Comparison of ENCODE assay signal across 16 cellular contexts in genomic region chr2:104321800-104322164, GRCh38.
DNase-seq lines count a peak whose midpoint lies in the region; ATAC-seq and TF ChIP-seq lines count a peak whose summit lies in the region.
"Had no signal": no experiment of that assay in that cellular context is flagged by ENCODE, and none has a peak within 500 bp of the region (broad histone marks: within the 10 kb centered on the region; RNA-seq: fewer than 3 reads in every experiment).

No MANE protein-coding gene starts in this region.

- H3K4me1 Mint-ChIP-seq in nephron progenitor cell, result peaks cover 32% of the 10 kb centered on the region
- H3K4me1 Mint-ChIP-seq: CD14-positive monocyte had no signal

- no peaks in the 10 kb centered on the region for H3K9me3 Mint-ChIP-seq in nephron progenitor cell

- H3K27ac Mint-ChIP-seq in nephron progenitor cell, result peak overlapping the region; percentile 35
- H3K27ac Mint-ChIP-seq: CD14-positive monocyte had no signal

- peak overlapping the region; percentile 47 for H3K4me2 ChIP-seq in smooth muscle cell
- H3K4me2 ChIP-seq: KMS-11 had no signal

- no peaks in the 10 kb centered on the region for H3K36me3 Mint-ChIP-seq in nephron progenitor cell (ENCODE audit: low read depth)
- H3K36me3 Mint-ChIP-seq: CD14-positive monocyte had no signal

- no peaks in the 10 kb centered on the region for H3F3A ChIP-seq in smooth muscle cell (ENCODE audit: low read depth)

- H3K36me3 ChIP-seq in smooth muscle cell (ENCODE audit: low read depth), result no peaks in the 10 kb centered on the region

- no peaks in the 10 kb centered on the region for H3K79me2 ChIP-seq in smooth muscle cell (ENCODE audit: low read depth)

- H3K27me3 Mint-ChIP-seq in nephron progenitor cell (ENCODE audit: low read depth, poor library complexity), result peaks cover 13% of the 10 kb centered on the region

- no peak overlapping the region for H3K4me3 ChIP-seq in smooth muscle cell

- no peak overlapping the region for H2AFZ ChIP-seq in smooth muscle cell (ENCODE audit: low read depth)

- H3K4me1 ChIP-seq in smooth muscle cell (ENCODE audit: low read depth), result no peaks in the 10 kb centered on the region

- in situ Hi-C loops in G401 (cut with HindIII; ENCODE audit: low sequenced_read_pairs), result no loop called here

- no peak overlapping the region for H3K27ac ChIP-seq in smooth muscle cell (ENCODE audit: low read depth)
- H3K27ac ChIP-seq: KMS-11 had no signal

- H3K9me3 ChIP-seq in smooth muscle cell (replicated peaks; ENCODE audit: low read depth), result no peaks in the 10 kb centered on the region

- peak overlapping the region; percentile 18 for H3K4me3 Mint-ChIP-seq in nephron progenitor cell

- TF ChIP-seq CTCF in nephron progenitor cell (IDR thresholded peaks at IDR 0.05), result no peak
- TF ChIP-seq CTCF in smooth muscle cell (IDR thresholded peaks at IDR 0.05; ENCODE audit: borderline replicate concordance, insufficient read depth, poor library complexity, severe bottlenecking), result no peak

- DNase-seq in G401 (ENCODE audit: low spot score), result peak; percentile 49
- DNase-seq in cerebellum (ENCODE audit: low spot score), result peak; percentile 20
- DNase-seq in nephron progenitor cell, result peak; percentile 4
- no peak for DNase-seq in smooth muscle cell (lab: John Stamatoyannopoulos, UW; ENCODE audit: unreplicated experiment)
- DNase-seq in activated naive CD4-positive, alpha-beta T cell treated with Interleukin-2 at 50 U/mL for 16 hours, result no peak
- DNase-seq in epidermal melanocyte (ENCODE audit: insufficient read length, low spot score), result no peak
- no peak for DNase-seq in DMS53 (lab: John Stamatoyannopoulos, UW)
- DNase-seq: COR-L47; NCI-H1092 treated with DMSO at 0.1 percent for 48 hours; NCI-H1694 treated with DMSO at 0.1 percent for 48 hours; NCI-H69; NK-92 treated with Interleukin-12 subunit alpha and Interleukin-12 subunit beta, amount 100 ng/mL, for 24 hours; PC-3 had no signal

- peaks cover 41% of the 10 kb centered on the region for H3K27me3 ChIP-seq in smooth muscle cell (ENCODE audit: low read depth)

- WGBS in smooth muscle cell (ENCODE audit: low lambda C conversion rate), result 31% methylated on average over 8 of the region's 8 CpGs

- H4K20me1 ChIP-seq in smooth muscle cell (ENCODE audit: low read depth), result no peaks in the 10 kb centered on the region

- no peak overlapping the region for H3K9ac ChIP-seq in smooth muscle cell (ENCODE audit: low read depth)
- H3K9ac ChIP-seq: KMS-11 had no signal

- no peak for ATAC-seq in HG03469 (IDR thresholded peaks at IDR 0.05; ENCODE audit: unreplicated experiment)
- ATAC-seq: PC-3 had no signal

Comparison
In these comparisons a context has a peak if more than half of its experiments do, and no peak if none do; other contexts are left out.
1. DNase-seq: peak in G401 (single experiment), cerebellum (single experiment) and nephron progenitor cell (single experiment); none in smooth muscle cell (single experiment), activated naive CD4-positive, alpha-beta T cell treated with Interleukin-2 at 50 U/mL for 16 hours (single experiment), epidermal melanocyte (single experiment) and DMS53 (single experiment).